ENCODE assay signal across 8 cellular contexts in genomic region chr5:50751064-50751657, GRCh38.
DNase-seq lines count a peak whose midpoint lies in the region; ATAC-seq lines count a peak whose summit lies in the region.

No MANE protein-coding gene starts in this region.

- H3K36me3 Mint-ChIP-seq in activated naive CD8-positive, alpha-beta T cell treated with anti-CD3 and anti-CD28 coated beads for 36 hours, result peaks cover 27% of the 10 kb centered on the region
- H3K36me3 Mint-ChIP-seq in stimulated activated naive B cell treated with anti-CD40 and anti-IgM and Interleukin-4, amounts not matched to agents 10 μg/mL and 1 μg/mL and 100 μg/mL, for 72 hours, result peaks cover 10 to 13% of the 10 kb centered on the region in 2 donors

- H3K4me3 Mint-ChIP-seq in activated naive CD8-positive, alpha-beta T cell treated with anti-CD3 and anti-CD28 coated beads for 36 hours, result no peak overlapping the region
- no peak overlapping the region for H3K4me3 Mint-ChIP-seq in stimulated activated naive B cell treated with anti-CD40 and anti-IgM and Interleukin-4, amounts not matched to agents 10 μg/mL and 1 μg/mL and 100 μg/mL, for 72 hours

- H3K4me1 Mint-ChIP-seq in activated naive CD8-positive, alpha-beta T cell treated with anti-CD3 and anti-CD28 coated beads for 36 hours, result peaks cover 46% of the 10 kb centered on the region
- peaks cover 6 to 28% of the 10 kb centered on the region in 2 donors for H3K4me1 Mint-ChIP-seq in stimulated activated naive B cell treated with anti-CD40 and anti-IgM and Interleukin-4, amounts not matched to agents 10 μg/mL and 1 μg/mL and 100 μg/mL, for 72 hours

- peak; percentile 27 to 48 for DNase-seq in NCI-H2081 (lab: John Stamatoyannopoulos, UW)
- no peak for DNase-seq in NCI-H2081 treated with DMSO at 0.1 percent for 48 hours (lab: John Stamatoyannopoulos, UW)
- DNase-seq in NCI-H82 treated with DMSO at 0.1 percent for 48 hours (lab: John Stamatoyannopoulos, UW; ENCODE audit: unreplicated experiment), result peak; percentile 2
- DNase-seq in activated naive CD8-positive, alpha-beta T cell treated with anti-CD3 and anti-CD28 coated beads for 36 hours, result peak; percentile 14
- DNase-seq in hepatic stellate cell (ENCODE audit: low spot score), result peak; percentile 9
- peak; percentile 16 for DNase-seq in stimulated activated naive B cell treated with anti-CD40 and anti-IgM and Interleukin-4, amounts not matched to agents 10 μg/mL and 1 μg/mL and 100 μg/mL, for 72 hours

- no peaks in the 10 kb centered on the region for H3K27me3 Mint-ChIP-seq in activated naive CD8-positive, alpha-beta T cell treated with anti-CD3 and anti-CD28 coated beads for 36 hours
- H3K27me3 Mint-ChIP-seq in stimulated activated naive B cell treated with anti-CD40 and anti-IgM and Interleukin-4, amounts not matched to agents 10 μg/mL and 1 μg/mL and 100 μg/mL, for 72 hours, result no peaks in the 10 kb centered on the region

- H3K27ac Mint-ChIP-seq in activated naive CD8-positive, alpha-beta T cell treated with anti-CD3 and anti-CD28 coated beads for 36 hours, result peak overlapping the region; percentile 34
- H3K27ac Mint-ChIP-seq in stimulated activated naive B cell treated with anti-CD40 and anti-IgM and Interleukin-4, amounts not matched to agents 10 μg/mL and 1 μg/mL and 100 μg/mL, for 72 hours, result no peak overlapping the region

- peaks cover 4% of the 10 kb centered on the region for H3K9me3 Mint-ChIP-seq in activated naive CD8-positive, alpha-beta T cell treated with anti-CD3 and anti-CD28 coated beads for 36 hours
- peaks cover 0 to 4% of the 10 kb centered on the region in 2 donors for H3K9me3 Mint-ChIP-seq in stimulated activated naive B cell treated with anti-CD40 and anti-IgM and Interleukin-4, amounts not matched to agents 10 μg/mL and 1 μg/mL and 100 μg/mL, for 72 hours

- ATAC-seq in GM19372 (IDR thresholded peaks at IDR 0.05; ENCODE audit: low read depth, unreplicated experiment) (peak; percentile 86), HG03280 (IDR thresholded peaks at IDR 0.05; ENCODE audit: unreplicated experiment) (peak; percentile 93)
- ATAC-seq in stimulated activated naive B cell treated with anti-CD40 and anti-IgM and Interleukin-4, amounts not matched to agents 10 μg/mL and 1 μg/mL and 100 μg/mL, for 72 hours (replicated peaks), result peak; percentile 85 to 87
